In genomic region chr6:24060982-24061754, GRCh38 we compare ENCODE assay signal across 12 cellular contexts.
DNase-seq lines count a peak whose midpoint lies in the region; ATAC-seq and FAIRE-seq lines count a peak whose summit lies in the region.
"Had no signal": no experiment of that assay in that cellular context is flagged by ENCODE, and none has a peak within 500 bp of the region (broad histone marks: within the 10 kb centered on the region; RNA-seq: fewer than 3 reads in every experiment).

No MANE protein-coding gene starts in this region.

- peaks cover 0 to 7% (median 2%) of the 10 kb centered on the region in 6 donors for H3K9me3 Mint-ChIP-seq in immature natural killer cell

- H3K27me3 Mint-ChIP-seq in immature natural killer cell (ENCODE audit: low read depth in 3 of 3), result no peaks in the 10 kb centered on the region
- H3K27me3 Mint-ChIP-seq: activated B cell treated with CpG ODN at 0.5 μM for 24 hours had no signal

- DNase-seq in immature natural killer cell (no peak), NCI-H2107 (lab: John Stamatoyannopoulos, UW) (no peak), RCC 7860 (ENCODE audit: low spot score) (no peak)
- DNase-seq in stimulated activated CD8-positive, alpha-beta memory T cell treated with anti-CD3 and anti-CD28 coated beads, Interleukin-4, amount 100 ng/mL, for 48 hours, result no peak
- DNase-seq: activated B cell treated with CpG ODN at 0.5 μM for 24 hours, EL, NCI-H524, Right ventricle myocardium superior had no signal

- no peaks in the 10 kb centered on the region for H3K4me1 Mint-ChIP-seq in immature natural killer cell
- H3K4me1 Mint-ChIP-seq: activated B cell treated with CpG ODN at 0.5 μM for 24 hours had no signal

- FAIRE-seq in RCC 7860 (lab: Jason Lieb, UNC), result no peak

- H3K36me3 Mint-ChIP-seq in immature natural killer cell, result no peaks in the 10 kb centered on the region

- no peak overlapping the region for H3K4me3 Mint-ChIP-seq in immature natural killer cell
- H3K4me3 Mint-ChIP-seq: activated B cell treated with CpG ODN at 0.5 μM for 24 hours had no signal

- no peak overlapping the region for H3K27ac Mint-ChIP-seq in immature natural killer cell
- H3K27ac Mint-ChIP-seq: activated B cell treated with CpG ODN at 0.5 μM for 24 hours had no signal

- ATAC-seq in GM18498 (IDR thresholded peaks at IDR 0.05; ENCODE audit: unreplicated experiment) (peak; percentile 88), GM19452 (IDR thresholded peaks at IDR 0.05; ENCODE audit: unreplicated experiment) (peak; percentile 95), HG02840 (IDR thresholded peaks at IDR 0.05; ENCODE audit: low FRiP score, unreplicated experiment) (peak; percentile 98), HG03457 (IDR thresholded peaks at IDR 0.05; ENCODE audit: unreplicated experiment) (peak; percentile 98)
